26 cellular contexts compared by ENCODE assay signal in the genomic region with DNA sequence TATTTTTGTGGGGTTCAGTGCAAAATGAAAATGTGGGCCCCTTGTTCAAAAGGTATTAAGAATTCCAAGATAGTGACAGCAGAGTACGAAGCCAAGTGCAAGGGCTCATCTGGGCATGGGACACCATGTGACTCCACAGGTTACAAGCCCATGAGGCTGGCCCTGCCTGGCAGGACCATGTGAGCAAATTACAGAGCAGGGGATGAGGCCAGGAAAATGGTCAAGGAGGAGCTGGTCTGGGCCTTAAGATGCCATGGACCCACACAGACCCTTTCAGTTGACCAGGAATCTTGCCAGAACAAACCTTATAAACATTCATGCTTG.
"Had no signal": no experiment of that assay in that cellular context is flagged by ENCODE, and none has a peak within 500 bp of the region (broad histone marks: within the 10 kb centered on the region; RNA-seq: fewer than 3 reads in every experiment).

No MANE protein-coding gene starts in this region.

- H3K4me3 ChIP-seq: coronary artery, esophagus squamous epithelium, heart right ventricle, lung, mucosa of descending colon, ovary, vagina had no signal

- H3K27ac ChIP-seq: coronary artery, esophagus squamous epithelium, heart right ventricle, ovary, vagina had no signal

- H3K27ac Mint-ChIP-seq: effector memory CD8-positive, alpha-beta T cell; mesothelial cell of epicardium; stimulated activated naive CD8-positive, alpha-beta T cell treated with anti-CD3 and anti-CD28 coated beads, Interleukin-15, Interleukin-2, amounts not matched to agents 100 ng/mL and 50 ng/mL, for 24 hours had no signal

- H3K9me3 ChIP-seq: esophagus squamous epithelium, heart right ventricle, mucosa of descending colon, ovary, vagina had no signal

- H3K36me3 Mint-ChIP-seq: mesothelial cell of epicardium; naive thymus-derived CD4-positive, alpha-beta T cell; stimulated activated memory B cell treated with anti-CD40 and anti-IgM and Interleukin-4, amounts not matched to agents 10 μg/mL and 1 μg/mL and 100 μg/mL, for 72 hours had no signal

- H3K4me3 Mint-ChIP-seq: effector memory CD8-positive, alpha-beta T cell; mesothelial cell of epicardium; naive thymus-derived CD4-positive, alpha-beta T cell; nephron; stimulated activated memory B cell treated with anti-CD40 and anti-IgM and Interleukin-4, amounts not matched to agents 10 μg/mL and 1 μg/mL and 100 μg/mL, for 72 hours; stimulated activated naive CD8-positive, alpha-beta T cell treated with anti-CD3 and anti-CD28 coated beads, Interleukin-15, Interleukin-2, amounts not matched to agents 100 ng/mL and 50 ng/mL, for 24 hours had no signal

- H3K9me3 Mint-ChIP-seq: effector memory CD8-positive, alpha-beta T cell; mesothelial cell of epicardium; naive thymus-derived CD4-positive, alpha-beta T cell; nephron; stimulated activated memory B cell treated with anti-CD40 and anti-IgM and Interleukin-4, amounts not matched to agents 10 μg/mL and 1 μg/mL and 100 μg/mL, for 72 hours; stimulated activated naive CD8-positive, alpha-beta T cell treated with anti-CD3 and anti-CD28 coated beads, Interleukin-15, Interleukin-2, amounts not matched to agents 100 ng/mL and 50 ng/mL, for 24 hours had no signal

- H3K27me3 ChIP-seq: heart right ventricle, ovary, vagina had no signal

- ATAC-seq: effector memory CD8-positive, alpha-beta T cell; left colon; left ventricle myocardium superior; mucosa of descending colon; naive thymus-derived CD4-positive, alpha-beta T cell; stimulated activated memory B cell treated with anti-CD40 and anti-IgM and Interleukin-4, amounts not matched to agents 10 μg/mL and 1 μg/mL and 100 μg/mL, for 72 hours had no signal

- H3K36me3 ChIP-seq: esophagus squamous epithelium, heart right ventricle, ovary, vagina had no signal

- DNase-seq: dermis blood vessel endothelial cell; effector memory CD8-positive, alpha-beta T cell; erythroblast; esophagus squamous epithelium; glutamatergic neuron; heart right ventricle; kidney glomerular epithelial cell; left colon; left ventricle myocardium superior; mesenchymal stem cell; mucosa of descending colon; naive thymus-derived CD4-positive, alpha-beta T cell; retina; stimulated activated CD4-positive, alpha-beta T cell treated with anti-CD3 and anti-CD28 coated beads, Interleukin-2, amount 100 ng/mL, for 24 hours; stimulated activated CD4-positive, alpha-beta T cell treated with anti-CD3 and anti-CD28 coated beads, Interleukin-4, amount 100 ng/mL, for 24 hours; trophoblast cell had no signal

- FAIRE-seq: endometrium, islet of Langerhans had no signal
